19 cellular contexts compared by ENCODE assay signal in the genomic region with DNA sequence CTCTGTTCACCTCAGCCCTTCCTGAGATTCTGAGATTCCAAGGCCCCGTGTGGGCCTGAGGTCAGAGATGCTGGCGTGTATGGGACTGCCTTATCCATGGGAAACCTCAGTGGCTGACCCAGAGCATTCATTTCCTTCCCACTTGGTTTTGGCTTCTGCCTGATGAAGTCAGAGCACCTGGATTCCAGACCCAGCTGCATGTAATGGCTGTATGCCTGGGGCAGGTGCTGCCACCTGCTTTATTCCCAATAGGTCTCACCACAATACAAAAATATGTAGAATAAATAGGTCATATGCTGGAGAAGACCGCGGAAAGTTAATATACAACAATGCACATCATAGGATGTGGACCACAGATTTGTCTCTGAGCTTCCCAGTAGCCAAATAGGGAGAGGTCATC. TPM values are rescaled to one million over a fixed set of nuclear protein-coding genes. Genes with fewer than 3 reads are reported as not detected.
A peak's percentile ranks its signal among the peaks of the same experiment; 100 is the strongest.
DNase-seq lines count a peak whose midpoint lies in the region; ATAC-seq and TF ChIP-seq lines count a peak whose summit lies in the region.
"Had no signal": no experiment of that assay in that cellular context is flagged by ENCODE, and none has a peak within 500 bp of the region (broad histone marks: within the 10 kb centered on the region; RNA-seq: fewer than 3 reads in every experiment).

No MANE protein-coding gene starts in this region.

- intact Hi-C loops in activated T-helper 1 cell treated with anti-CD3 and anti-CD28 coated beads, Interleukin-12 subunit alpha, Interleukin-12 subunit beta, Interleukin-2, Interleukin-4 antibody, amounts not matched to agents 30 ng/mL and 10 ng/mL and 1 ng/mL, durations not matched to agents 14 hours and 24 hours and 36 hours (cut with micrococcal nuclease): loop anchor here (10.0 kb wide), 1 partner anchor 1182 kb away; the partner anchor contains the start of gene EIF4B
- intact Hi-C loops in natural killer cell (cut with micrococcal nuclease): no loop called here

- H3K4me1 Mint-ChIP-seq in IgD-negative memory B cell (peaks cover 0 to 8% (median 0%) of the 10 kb centered on the region in 3 donors), natural killer cell (peaks cover 0 to 23% of the 10 kb centered on the region in 2 donors)
- peaks cover 14% of the 10 kb centered on the region for H3K4me1 Mint-ChIP-seq in activated T-helper 1 cell treated with anti-CD3 and anti-CD28 coated beads, Interleukin-12 subunit alpha, Interleukin-12 subunit beta, Interleukin-2, Interleukin-4 antibody, amounts not matched to agents 30 ng/mL and 10 ng/mL and 1 ng/mL, durations not matched to agents 14 hours and 24 hours and 36 hours (ENCODE audit: low read depth)

- TF ChIP-seq CTCF in natural killer cell (IDR thresholded peaks at IDR 0.05): no peak

- H3K9me3 Mint-ChIP-seq in IgD-negative memory B cell: no peaks in the 10 kb centered on the region
- H3K9me3 Mint-ChIP-seq in activated T-helper 1 cell treated with anti-CD3 and anti-CD28 coated beads, Interleukin-12 subunit alpha, Interleukin-12 subunit beta, Interleukin-2, Interleukin-4 antibody, amounts not matched to agents 30 ng/mL and 10 ng/mL and 1 ng/mL, durations not matched to agents 14 hours and 24 hours and 36 hours: no peaks in the 10 kb centered on the region
- no peaks in the 10 kb centered on the region for H3K9me3 Mint-ChIP-seq in natural killer cell
- H3K9me3 Mint-ChIP-seq: activated naive CD8-positive, alpha-beta T cell treated with anti-CD3 and anti-CD28 coated beads, Interleukin-2, amount 10 ng/mL, durations not matched to agents 7 days and 5 days; H9; T-helper 2 cell treated with Interferon-gamma antibody and Interleukin-4, amounts not matched to agents 5 μg/mL and 100 μg/mL, for 36 hours had no signal

- H3K27ac Mint-ChIP-seq in IgD-negative memory B cell (peak overlapping the region in 1 of 3 donors; percentile 29), natural killer cell (peak overlapping the region; percentile 24 to 67)
- H3K27ac Mint-ChIP-seq in activated T-helper 1 cell treated with anti-CD3 and anti-CD28 coated beads, Interleukin-12 subunit alpha, Interleukin-12 subunit beta, Interleukin-2, Interleukin-4 antibody, amounts not matched to agents 30 ng/mL and 10 ng/mL and 1 ng/mL, durations not matched to agents 14 hours and 24 hours and 36 hours: no peak overlapping the region
- H3K27ac Mint-ChIP-seq: H9; T-helper 2 cell treated with Interferon-gamma antibody and Interleukin-4, amounts not matched to agents 5 μg/mL and 100 μg/mL, for 36 hours had no signal

- peaks cover 2% of the 10 kb centered on the region for H3K36me3 Mint-ChIP-seq in IgD-negative memory B cell
- H3K36me3 Mint-ChIP-seq in activated T-helper 1 cell treated with anti-CD3 and anti-CD28 coated beads, Interleukin-12 subunit alpha, Interleukin-12 subunit beta, Interleukin-2, Interleukin-4 antibody, amounts not matched to agents 30 ng/mL and 10 ng/mL and 1 ng/mL, durations not matched to agents 14 hours and 24 hours and 36 hours (ENCODE audit: low read depth): no peaks in the 10 kb centered on the region
- no peaks in the 10 kb centered on the region for H3K36me3 Mint-ChIP-seq in natural killer cell
- H3K36me3 Mint-ChIP-seq: activated naive CD8-positive, alpha-beta T cell treated with anti-CD3 and anti-CD28 coated beads, Interleukin-2, amount 10 ng/mL, durations not matched to agents 7 days and 5 days had no signal

- DNase-seq in NCI-H1417 (lab: John Stamatoyannopoulos, UW) (peak in 2 of 3 experiments; percentile 15 to 46), NCI-H1417 treated with DMSO at 0.1 percent for 48 hours (lab: John Stamatoyannopoulos, UW) (no peak), natural killer cell (no peak), DMS153 (lab: John Stamatoyannopoulos, UW) (no peak), GF-D8 (lab: John Stamatoyannopoulos, UW) (no peak), cortex of kidney (lab: John Stamatoyannopoulos, UW) (no peak)
- no peak for DNase-seq in activated T-helper 1 cell treated with anti-CD3 and anti-CD28 coated beads, Interleukin-12 subunit alpha, Interleukin-12 subunit beta, Interleukin-2, Interleukin-4 antibody, amounts not matched to agents 30 ng/mL and 10 ng/mL and 1 ng/mL, durations not matched to agents 14 hours and 24 hours and 36 hours (ENCODE audit: low spot score)
- DNase-seq: activated CD4-positive, CD25-positive, alpha-beta regulatory T cell treated with anti-CD3 and anti-CD28 coated beads, Interleukin-2, amount 50 U/mL, for 72 hours; activated naive CD8-positive, alpha-beta T cell treated with anti-CD3 and anti-CD28 coated beads, Interleukin-2, amount 10 ng/mL, durations not matched to agents 7 days and 5 days; H9; head of caudate nucleus; NCI-H1092; NCI-H226; psoas muscle; Right ventricle myocardium superior had no signal

- H3K27me3 Mint-ChIP-seq in IgD-negative memory B cell (peaks cover 26% of the 10 kb centered on the region), natural killer cell (ENCODE audit: low read depth in 2 of 2) (peaks cover under 1% of the 10 kb centered on the region in 2 donors)
- H3K27me3 Mint-ChIP-seq in activated T-helper 1 cell treated with anti-CD3 and anti-CD28 coated beads, Interleukin-12 subunit alpha, Interleukin-12 subunit beta, Interleukin-2, Interleukin-4 antibody, amounts not matched to agents 30 ng/mL and 10 ng/mL and 1 ng/mL, durations not matched to agents 14 hours and 24 hours and 36 hours (ENCODE audit: insufficient read depth): peaks cover 40% of the 10 kb centered on the region

- H3K4me3 Mint-ChIP-seq in IgD-negative memory B cell (peak overlapping the region in 3 of 4 donors; percentile 16 to 81 (median 47)), natural killer cell (peak overlapping the region; percentile 13)
- H3K4me3 Mint-ChIP-seq in activated T-helper 1 cell treated with anti-CD3 and anti-CD28 coated beads, Interleukin-12 subunit alpha, Interleukin-12 subunit beta, Interleukin-2, Interleukin-4 antibody, amounts not matched to agents 30 ng/mL and 10 ng/mL and 1 ng/mL, durations not matched to agents 14 hours and 24 hours and 36 hours: peak overlapping the region; percentile 33
- H3K4me3 Mint-ChIP-seq: T-helper 2 cell treated with Interferon-gamma antibody and Interleukin-4, amounts not matched to agents 5 μg/mL and 100 μg/mL, for 36 hours had no signal

- no peak for ATAC-seq in natural killer cell
- ATAC-seq: psoas muscle had no signal

RNA-seq across cellular contexts. Expression of gene FIGNL2, which starts 25.6 kb away (rescaled TPM):
- not detected for polyA plus RNA-seq in IgD-negative memory B cell
- 0.15 and 0.18 TPM in 2 replicates for total RNA-seq in activated T-helper 1 cell treated with anti-CD3 and anti-CD28 coated beads, Interleukin-12 subunit alpha, Interleukin-12 subunit beta, Interleukin-2, Interleukin-4 antibody, amounts not matched to agents 30 ng/mL and 10 ng/mL and 1 ng/mL, durations not matched to agents 14 hours and 24 hours and 36 hours
- total RNA-seq in natural killer cell: 1 to 10 TPM; 1.4 to 1.6 (median 1.5) TPM
- total RNA-seq: Daoy, K562 had no signal

Comparison
In these comparisons a context has a peak if more than half of its experiments do, and no peak if none do; other contexts are left out.
1. DNase-seq: peak in NCI-H1417 (2 of 3); none in NCI-H1417 treated with DMSO at 0.1 percent for 48 hours (single experiment), activated T-helper 1 cell treated with anti-CD3 and anti-CD28 coated beads, Interleukin-12 subunit alpha, Interleukin-12 subunit beta, Interleukin-2, Interleukin-4 antibody, amounts not matched to agents 30 ng/mL and 10 ng/mL and 1 ng/mL, durations not matched to agents 14 hours and 24 hours and 36 hours (single experiment), natural killer cell (single experiment), DMS153 (single experiment), GF-D8 (single experiment) and cortex of kidney (single experiment).
2. Peak in every context shown above with its lines, with median percentiles within 50 percentile points of each other: H3K4me3 Mint-ChIP-seq.